In the genomic region with DNA sequence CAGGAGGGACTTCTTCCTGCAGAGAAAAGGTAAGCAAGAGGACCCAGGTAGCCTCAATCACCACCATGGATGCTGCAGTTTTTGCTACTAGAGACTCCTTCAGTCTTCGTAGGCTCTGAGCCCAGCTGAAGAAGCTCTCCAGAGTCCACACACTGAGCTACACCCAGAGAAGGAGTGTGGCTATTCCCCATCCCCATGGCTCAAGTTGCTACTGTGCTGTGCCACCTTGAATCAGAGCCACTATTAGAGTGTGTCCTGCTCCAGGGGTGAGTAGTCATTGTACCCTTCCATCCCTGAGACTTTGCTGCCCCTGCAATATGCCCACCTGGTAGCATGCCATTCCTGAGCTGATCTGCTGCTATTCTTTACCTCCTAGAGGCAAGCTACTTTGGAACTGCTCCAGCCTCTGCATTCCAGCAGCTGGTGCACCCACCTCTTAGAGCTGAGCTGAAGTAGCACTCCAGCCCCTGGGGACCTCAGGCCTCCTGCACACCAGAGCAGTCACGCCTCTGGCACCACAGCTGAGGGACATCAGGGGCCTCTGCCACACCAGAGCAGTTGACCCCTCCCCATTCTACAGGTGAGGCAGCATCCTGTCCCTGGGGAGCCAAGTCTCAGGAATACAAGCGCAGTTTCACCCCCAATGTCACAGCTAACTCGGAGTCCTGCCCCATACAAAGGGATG, we compare ENCODE assay signal across 19 cellular contexts.
DNase-seq lines count a peak whose midpoint lies in the region; ATAC-seq and TF ChIP-seq lines count a peak whose summit lies in the region.
"Had no signal": no experiment of that assay in that cellular context is flagged by ENCODE, and none has a peak within 500 bp of the region (broad histone marks: within the 10 kb centered on the region; RNA-seq: fewer than 3 reads in every experiment).

No MANE protein-coding gene starts in this region.

- DNase-seq in NCI-H2171 treated with DMSO at 0.1 percent for 48 hours (lab: John Stamatoyannopoulos, UW) (peak; percentile 41), NCI-H2171 (lab: John Stamatoyannopoulos, UW) (no peak), islet precursor cell (peak; percentile 49), mucosa of descending colon (no peak), SKM-1 treated with dmso at 0.1 percent for 144 hours (lab: John Stamatoyannopoulos, UW; ENCODE audit: unreplicated experiment) (no peak), H4 (ENCODE audit: low spot score) (no peak)
- DNase-seq: AML-193; Caco-2; CD4-positive, alpha-beta T cell; DMS153; DMS79 treated with DMSO at 0.1 percent for 48 hours; GF-D8; GOT3; H9 had no signal

- no peaks in the 10 kb centered on the region for H3K27me3 Mint-ChIP-seq in stimulated activated memory B cell treated with anti-CD40 and anti-IgM and Interleukin-4, amounts not matched to agents 10 μg/mL and 1 μg/mL and 100 μg/mL, for 72 hours
- H3K27me3 Mint-ChIP-seq: CD4-positive, alpha-beta T cell; IgD-negative memory B cell had no signal

- intact Hi-C loops in mucosa of descending colon (cut with DNase I, micrococcal nuclease), result no loop called here

- peaks cover 14% of the 10 kb centered on the region for H3K9me3 Mint-ChIP-seq in stimulated activated memory B cell treated with anti-CD40 and anti-IgM and Interleukin-4, amounts not matched to agents 10 μg/mL and 1 μg/mL and 100 μg/mL, for 72 hours

- H3K9me3 ChIP-seq in mucosa of descending colon, result no peaks in the 10 kb centered on the region
- H3K9me3 ChIP-seq: A549, Caco-2 had no signal

- no peak overlapping the region for H3K4me3 Mint-ChIP-seq in stimulated activated memory B cell treated with anti-CD40 and anti-IgM and Interleukin-4, amounts not matched to agents 10 μg/mL and 1 μg/mL and 100 μg/mL, for 72 hours
- H3K4me3 Mint-ChIP-seq: CD4-positive, alpha-beta T cell; H9; IgD-negative memory B cell had no signal

- TF ChIP-seq CTCF in mucosa of descending colon (IDR thresholded peaks at IDR 0.05), result no peak

- no peak overlapping the region for H3K4me3 ChIP-seq in mucosa of descending colon
- H3K4me3 ChIP-seq: A549, GM12878 had no signal

- H3K36me3 Mint-ChIP-seq in stimulated activated memory B cell treated with anti-CD40 and anti-IgM and Interleukin-4, amounts not matched to agents 10 μg/mL and 1 μg/mL and 100 μg/mL, for 72 hours, result no peaks in the 10 kb centered on the region
- H3K36me3 Mint-ChIP-seq: IgD-negative memory B cell had no signal

- no peaks in the 10 kb centered on the region for H3K4me1 ChIP-seq in mucosa of descending colon (ENCODE audit: low read depth)
- H3K4me1 ChIP-seq: A549, Caco-2 had no signal

- no peaks in the 10 kb centered on the region for H3K36me3 ChIP-seq in mucosa of descending colon (ENCODE audit: low read depth)

- peak; percentile 8 for ATAC-seq in stimulated activated memory B cell treated with anti-CD40 and anti-IgM and Interleukin-4, amounts not matched to agents 10 μg/mL and 1 μg/mL and 100 μg/mL, for 72 hours
- no peak for ATAC-seq in mucosa of descending colon
- ATAC-seq: A549, GM12878, HepG2 had no signal

- H3K27ac Mint-ChIP-seq in stimulated activated memory B cell treated with anti-CD40 and anti-IgM and Interleukin-4, amounts not matched to agents 10 μg/mL and 1 μg/mL and 100 μg/mL, for 72 hours, result no peak overlapping the region
- H3K27ac Mint-ChIP-seq: CD4-positive, alpha-beta T cell; H9; IgD-negative memory B cell had no signal

- H3K4me1 Mint-ChIP-seq in stimulated activated memory B cell treated with anti-CD40 and anti-IgM and Interleukin-4, amounts not matched to agents 10 μg/mL and 1 μg/mL and 100 μg/mL, for 72 hours, result no peaks in the 10 kb centered on the region
- H3K4me1 Mint-ChIP-seq: H9, IgD-negative memory B cell had no signal

Comparison
In these comparisons a context has a peak if more than half of its experiments do, and no peak if none do; other contexts are left out.
1. DNase-seq: peak in NCI-H2171 treated with DMSO at 0.1 percent for 48 hours (single experiment) and islet precursor cell (single experiment); none in NCI-H2171 (single experiment), mucosa of descending colon (0 of 3), SKM-1 treated with dmso at 0.1 percent for 144 hours (single experiment) and H4 (single experiment).